ENCODE assay signal across 2 cellular contexts in genomic region chr1:23854568-23854967, GRCh38.
TF ChIP-seq lines count a peak whose summit lies in the region.

No MANE protein-coding gene starts in this region.

TF ChIP-seq in SK-N-SH, 30 proteins besides CTCF, POLR2A, EP300 and RAD21 (continued from another document):
- TF ChIP-seq MAX (IDR thresholded peaks at IDR 0.05; ENCODE audit: low read depth), result no peak

TF ChIP-seq in SK-N-SH treated with all-trans-retinoic acid at 6 μM for 48 hours, 23 proteins besides CTCF, POLR2A, EP300 and RAD21 (continued from another document):
- TF ChIP-seq POU6F1 (CRISPR knock-in tag; IDR thresholded peaks at IDR 0.05; ENCODE audit: borderline replicate concordance, low read depth) (no peak), RARB (CRISPR knock-in tag; IDR thresholded peaks at IDR 0.05) (no peak), ZC3H10 (CRISPR knock-in tag; IDR thresholded peaks at IDR 0.05) (no peak), PPARA (CRISPR knock-in tag; IDR thresholded peaks at IDR 0.05; ENCODE audit: borderline replicate concordance) (no peak), ESRRG (CRISPR knock-in tag; IDR thresholded peaks at IDR 0.05) (no peak)
